In the genomic region with DNA sequence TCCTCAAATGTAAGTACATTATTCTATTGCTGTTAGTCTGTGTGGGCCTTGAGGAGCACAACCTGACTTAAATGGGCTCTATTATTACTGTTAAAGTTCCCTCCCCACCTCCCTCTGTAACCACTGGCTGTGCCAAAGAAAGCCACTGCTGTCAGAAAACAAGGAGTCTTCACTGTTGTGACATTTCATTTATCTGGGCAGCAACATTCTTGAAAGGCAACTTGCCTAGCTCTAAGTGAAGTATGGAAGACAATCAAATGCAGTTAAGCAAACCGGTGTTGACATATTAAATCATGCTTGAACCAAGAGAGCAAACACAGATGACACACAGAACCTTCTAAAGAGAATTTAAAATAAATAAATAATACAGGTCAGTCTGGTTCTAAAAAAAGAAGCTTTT, we compare ENCODE assay signal across 15 cellular contexts.
DNase-seq lines count a peak whose midpoint lies in the region; ATAC-seq and TF ChIP-seq lines count a peak whose summit lies in the region.
"Had no signal": no experiment of that assay in that cellular context is flagged by ENCODE, and none has a peak within 500 bp of the region (broad histone marks: within the 10 kb centered on the region; RNA-seq: fewer than 3 reads in every experiment).

No MANE protein-coding gene starts in this region.

- peak; percentile 71 for TF ChIP-seq EP300 in neural cell (conservative IDR thresholded peaks at IDR 0.05; ENCODE audit: poor library complexity, severe bottlenecking)

- TF ChIP-seq RAD21 in neural cell (conservative IDR thresholded peaks at IDR 0.05) = no peak

- H3K36me3 ChIP-seq in neural cell (ENCODE audit: insufficient read depth, low read length) = no peaks in the 10 kb centered on the region
- H3K36me3 ChIP-seq in psoas muscle (ENCODE audit: insufficient read depth in 1 of 2, low read depth in 1 of 2) = no peaks in the 10 kb centered on the region
- H3K36me3 ChIP-seq in BE2C = no peaks in the 10 kb centered on the region

- H3K4me1 ChIP-seq in psoas muscle (no peaks in the 10 kb centered on the region), BE2C (no peaks in the 10 kb centered on the region)

- H3K27ac ChIP-seq in neural cell (ENCODE audit: low read length) (no peak overlapping the region), psoas muscle (no peak overlapping the region)
- H3K27ac ChIP-seq: GM23248, PC-9, SK-N-MC had no signal

- no peak overlapping the region for H2AFZ ChIP-seq in neural cell (ENCODE audit: low read depth, low read length)
- H2AFZ ChIP-seq: GM23248, PC-9 had no signal

- ATAC-seq in psoas muscle = no peak
- ATAC-seq: T-cell had no signal

- peak; percentile 60 for DNase-seq in DMS53 treated with DMSO at 0.1 percent for 48 hours (lab: John Stamatoyannopoulos, UW; ENCODE audit: unreplicated experiment)
- peak; percentile 81 for DNase-seq in LNCaP clone FGC (ENCODE audit: low read depth)
- peak; percentile 80 for DNase-seq in SK-MEL-5 (ENCODE audit: low read depth, low spot score)
- no peak for DNase-seq in NCI-H748 (lab: John Stamatoyannopoulos, UW; ENCODE audit: unreplicated experiment)
- DNase-seq in psoas muscle = no peak
- DNase-seq in BE2C = no peak
- DNase-seq: COR-L47, GM23248, NCI-H1930, NCI-H2171 treated with DMSO at 0.1 percent for 48 hours, NCI-H524 treated with DMSO at 0.1 percent for 48 hours, PC-9, T-cell had no signal

- H4K20me1 ChIP-seq in neural cell (ENCODE audit: insufficient read depth) = no peaks in the 10 kb centered on the region

- H3K9me3 ChIP-seq in neural cell (ENCODE audit: low read length) (no peaks in the 10 kb centered on the region), psoas muscle (no peaks in the 10 kb centered on the region), BE2C (no peaks in the 10 kb centered on the region)

- H3K79me2 ChIP-seq in neural cell (replicated peaks; ENCODE audit: insufficient read depth, low read length) = no peaks in the 10 kb centered on the region

- in situ Hi-C loops in SK-MEL-5 (cut with HindIII; ENCODE audit: low pct_unique_long_range_greater_than_20kb, low sequenced_read_pairs) = no loop called here

- no peak overlapping the region for H3K4me3 ChIP-seq in LNCaP clone FGC (ENCODE audit: low read depth, low read length)
- no peak overlapping the region for H3K4me3 ChIP-seq in neural cell (ENCODE audit: low read length)
- no peak overlapping the region for H3K4me3 ChIP-seq in psoas muscle
- no peak overlapping the region for H3K4me3 ChIP-seq in BE2C (ENCODE audit: low read depth, low read length)
- H3K4me3 ChIP-seq: GM23248, PC-9, SK-N-MC had no signal

- 82 to 91% (median 83%) methylated on average over 1 of the region's 1 CpG for WGBS in psoas muscle, 3 donors

- no peaks in the 10 kb centered on the region for H3F3A ChIP-seq in neural cell (ENCODE audit: insufficient read depth, low read length, poor library complexity, severe bottlenecking)

- no peak for TF ChIP-seq CTCF in LNCaP clone FGC (IDR thresholded peaks at IDR 0.05; ENCODE audit: control insufficient read depth, extremely low read depth, insufficient read depth)
- TF ChIP-seq CTCF in neural cell (IDR thresholded peaks at IDR 0.05; ENCODE audit: poor library complexity, severe bottlenecking) = no peak
- TF ChIP-seq CTCF in psoas muscle (IDR thresholded peaks at IDR 0.05) = no peak
- TF ChIP-seq CTCF in BE2C (IDR thresholded peaks at IDR 0.05; ENCODE audit: low read depth, low read length) = no peak

- intact Hi-C loops in psoas muscle (cut with DNase I) = no loop called here

- H3K9me2 ChIP-seq in neural cell (ENCODE audit: insufficient read depth, low read length) = no peaks in the 10 kb centered on the region

- peaks cover 2% of the 10 kb centered on the region for H3K27me3 ChIP-seq in neural cell (ENCODE audit: insufficient read depth, low read depth, low read length)
- no peaks in the 10 kb centered on the region for H3K27me3 ChIP-seq in psoas muscle (ENCODE audit: insufficient read depth in 3 of 3, low read length in 2 of 3)
- no peaks in the 10 kb centered on the region for H3K27me3 ChIP-seq in BE2C

- H3K4me2 ChIP-seq in neural cell (ENCODE audit: low read length) = no peak overlapping the region
- H3K4me2 ChIP-seq: PC-9 had no signal

- no peak overlapping the region for H3K9ac ChIP-seq in neural cell (ENCODE audit: low read length)
- H3K9ac ChIP-seq: GM23248 had no signal

TF ChIP-seq in neural cell, 6 proteins besides CTCF, POLR2A, EP300 and RAD21:
- TF ChIP-seq, protein P1, sequence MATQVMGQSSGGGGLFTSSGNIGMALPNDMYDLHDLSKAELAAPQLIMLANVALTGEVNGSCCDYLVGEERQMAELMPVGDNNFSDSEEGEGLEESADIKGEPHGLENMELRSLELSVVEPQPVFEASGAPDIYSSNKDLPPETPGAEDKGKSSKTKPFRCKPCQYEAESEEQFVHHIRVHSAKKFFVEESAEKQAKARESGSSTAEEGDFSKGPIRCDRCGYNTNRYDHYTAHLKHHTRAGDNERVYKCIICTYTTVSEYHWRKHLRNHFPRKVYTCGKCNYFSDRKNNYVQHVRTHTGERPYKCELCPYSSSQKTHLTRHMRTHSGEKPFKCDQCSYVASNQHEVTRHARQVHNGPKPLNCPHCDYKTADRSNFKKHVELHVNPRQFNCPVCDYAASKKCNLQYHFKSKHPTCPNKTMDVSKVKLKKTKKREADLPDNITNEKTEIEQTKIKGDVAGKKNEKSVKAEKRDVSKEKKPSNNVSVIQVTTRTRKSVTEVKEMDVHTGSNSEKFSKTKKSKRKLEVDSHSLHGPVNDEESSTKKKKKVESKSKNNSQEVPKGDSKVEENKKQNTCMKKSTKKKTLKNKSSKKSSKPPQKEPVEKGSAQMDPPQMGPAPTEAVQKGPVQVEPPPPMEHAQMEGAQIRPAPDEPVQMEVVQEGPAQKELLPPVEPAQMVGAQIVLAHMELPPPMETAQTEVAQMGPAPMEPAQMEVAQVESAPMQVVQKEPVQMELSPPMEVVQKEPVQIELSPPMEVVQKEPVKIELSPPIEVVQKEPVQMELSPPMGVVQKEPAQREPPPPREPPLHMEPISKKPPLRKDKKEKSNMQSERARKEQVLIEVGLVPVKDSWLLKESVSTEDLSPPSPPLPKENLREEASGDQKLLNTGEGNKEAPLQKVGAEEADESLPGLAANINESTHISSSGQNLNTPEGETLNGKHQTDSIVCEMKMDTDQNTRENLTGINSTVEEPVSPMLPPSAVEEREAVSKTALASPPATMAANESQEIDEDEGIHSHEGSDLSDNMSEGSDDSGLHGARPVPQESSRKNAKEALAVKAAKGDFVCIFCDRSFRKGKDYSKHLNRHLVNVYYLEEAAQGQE (IDR thresholded peaks at IDR 0.05; ENCODE audit: borderline replicate concordance) = no peak
- TF ChIP-seq MXI1 (conservative IDR thresholded peaks at IDR 0.05; ENCODE audit: poor library complexity, severe bottlenecking) = no peak
- no peak for TF ChIP-seq EZH2 (IDR thresholded peaks at IDR 0.05; ENCODE audit: borderline replicate concordance, insufficient read depth, low read length, poor library complexity, severe bottlenecking)
- TF ChIP-seq POLR2AphosphoS5 (IDR thresholded peaks at IDR 0.05) = peak; percentile 82
- no peak for TF ChIP-seq SMC3 (conservative IDR thresholded peaks at IDR 0.05; ENCODE audit: poor library complexity)
- no peak for TF ChIP-seq TAF1 (IDR thresholded peaks at IDR 0.05; ENCODE audit: low read depth)

Comparison
In these comparisons a context has a peak if more than half of its experiments do, and no peak if none do; other contexts are left out.
1. DNase-seq: peak in DMS53 treated with DMSO at 0.1 percent for 48 hours (single experiment), LNCaP clone FGC (single experiment) and SK-MEL-5 (single experiment); none in NCI-H748 (single experiment), psoas muscle (0 of 2) and BE2C (single experiment).